ENCODE assay signal across 1 cellular context in genomic region chr1:153353226-153353947, GRCh38.
TF ChIP-seq lines count a peak whose summit lies in the region.

No MANE protein-coding gene starts in this region.

TF ChIP-seq in H1, 55 proteins besides CTCF, POLR2A, EP300 and RAD21:
- no peak for TF ChIP-seq KDM5A (IDR thresholded peaks at IDR 0.05; ENCODE audit: low read length)
- TF ChIP-seq JUN (IDR thresholded peaks at IDR 0.05; ENCODE audit: low read depth, low read length): no peak
- no peak for TF ChIP-seq USF2 (IDR thresholded peaks at IDR 0.05; ENCODE audit: low read length)
- TF ChIP-seq RXRA (IDR thresholded peaks at IDR 0.05; ENCODE audit: insufficient read depth, low read depth, low read length): no peak
- no peak for TF ChIP-seq FOSL1 (IDR thresholded peaks at IDR 0.05; ENCODE audit: insufficient read depth, low read depth, low read length)
- TF ChIP-seq HDAC6 (IDR thresholded peaks at IDR 0.05; ENCODE audit: low read depth, low read length): no peak
- TF ChIP-seq SP2 (IDR thresholded peaks at IDR 0.05; ENCODE audit: low read length): no peak
- TF ChIP-seq TEAD4 (IDR thresholded peaks at IDR 0.05; ENCODE audit: low read depth, low read length): no peak
- no peak for TF ChIP-seq RNF2 (IDR thresholded peaks at IDR 0.05; ENCODE audit: borderline replicate concordance, low read depth, low read length, missing control alignments, poor library complexity, severe bottlenecking)
- TF ChIP-seq MAX (IDR thresholded peaks at IDR 0.05): peak; percentile 56; the same call in 1 of the 2 replicates
- TF ChIP-seq EGR1 (IDR thresholded peaks at IDR 0.05; ENCODE audit: borderline replicate concordance, low read depth, low read length): no peak
- no peak for TF ChIP-seq JUND (IDR thresholded peaks at IDR 0.05; ENCODE audit: low read length)
- no peak for TF ChIP-seq PHF8 (conservative IDR thresholded peaks at IDR 0.05; ENCODE audit: low read depth, low read length)
- TF ChIP-seq E2F6 (IDR thresholded peaks at IDR 0.05): peak; percentile 23; the same call in 1 of the 2 replicates
- TF ChIP-seq SIN3A (conservative IDR thresholded peaks at IDR 0.05 in 1 of 2, IDR thresholded peaks at IDR 0.05 in 1 of 2; ENCODE audit: low read depth in 1 of 2, low read length in 2 of 2): no peak
- TF ChIP-seq POU5F1 (IDR thresholded peaks at IDR 0.05; ENCODE audit: low read depth, low read length): no peak
